ENCODE assay signal across 12 cellular contexts in genomic region chr10:118851062-118852035, GRCh38.
DNase-seq lines count a peak whose midpoint lies in the region; ATAC-seq and TF ChIP-seq lines count a peak whose summit lies in the region.
"Had no signal": no experiment of that assay in that cellular context is flagged by ENCODE, and none has a peak within 500 bp of the region (broad histone marks: within the 10 kb centered on the region; RNA-seq: fewer than 3 reads in every experiment).

No MANE protein-coding gene starts in this region.

- H3K4me3 ChIP-seq in PC-3 (ENCODE audit: low read length) (no peak overlapping the region), smooth muscle cell (no peak overlapping the region), ascending aorta (no peak overlapping the region)
- H3K4me3 ChIP-seq: left ventricle myocardium inferior, skin epidermis had no signal

- H3K9me3 ChIP-seq in PC-3 (ENCODE audit: low read length): no peaks in the 10 kb centered on the region
- no peaks in the 10 kb centered on the region for H3K9me3 ChIP-seq in smooth muscle cell (replicated peaks; ENCODE audit: low read depth)
- H3K9me3 ChIP-seq in ascending aorta: no peaks in the 10 kb centered on the region
- H3K9me3 ChIP-seq: left ventricle myocardium inferior had no signal

- CTCF ChIA-PET in PC-3 (lab: Charles Lee): no interaction called here

- BruUV-seq in PC-3 (replicated peaks; lab: Mats Ljungman, UMichigan): no TSS peak

- H3K27me3 ChIP-seq in PC-3 (ENCODE audit: low read length): no peaks in the 10 kb centered on the region
- no peaks in the 10 kb centered on the region for H3K27me3 ChIP-seq in smooth muscle cell (ENCODE audit: low read depth)
- no peaks in the 10 kb centered on the region for H3K27me3 ChIP-seq in ascending aorta

- no peak for TF ChIP-seq CTCF in PC-3 (conservative IDR thresholded peaks at IDR 0.05; ENCODE audit: low read depth, low read length)
- no peak for TF ChIP-seq CTCF in smooth muscle cell (IDR thresholded peaks at IDR 0.05; ENCODE audit: borderline replicate concordance, insufficient read depth, poor library complexity, severe bottlenecking)
- TF ChIP-seq CTCF in ascending aorta (IDR thresholded peaks at IDR 0.05): no peak

- intact Hi-C loops in PC-3 (cut with micrococcal nuclease) (no loop called here), ascending aorta (cut with DNase I) (no loop called here)

- no peaks in the 10 kb centered on the region for H3K79me2 ChIP-seq in PC-3 (ENCODE audit: low read length)
- no peaks in the 10 kb centered on the region for H3K79me2 ChIP-seq in smooth muscle cell (ENCODE audit: low read depth)

- H3K4me2 ChIP-seq in PC-3 (ENCODE audit: low read length) (no peak overlapping the region), smooth muscle cell (no peak overlapping the region)

- no peaks in the 10 kb centered on the region for H3F3A ChIP-seq in PC-3 (ENCODE audit: low read length, unreplicated experiment)
- no peaks in the 10 kb centered on the region for H3F3A ChIP-seq in smooth muscle cell (ENCODE audit: low read depth)

- H3K9ac ChIP-seq in PC-3 (ENCODE audit: low read length) (no peak overlapping the region), smooth muscle cell (ENCODE audit: low read depth) (no peak overlapping the region)

- H3K36me3 ChIP-seq in PC-3 (ENCODE audit: low read depth, low read length): no peaks in the 10 kb centered on the region
- no peaks in the 10 kb centered on the region for H3K36me3 ChIP-seq in smooth muscle cell (ENCODE audit: low read depth)
- H3K36me3 ChIP-seq in ascending aorta: no peaks in the 10 kb centered on the region
- H3K36me3 ChIP-seq: left ventricle myocardium inferior had no signal

- ATAC-seq in GM19455 (IDR thresholded peaks at IDR 0.05; ENCODE audit: unreplicated experiment) (peak; percentile 61), HG03060 (IDR thresholded peaks at IDR 0.05; ENCODE audit: low read depth, unreplicated experiment) (peak; percentile 51), PC-3 (peak; percentile 82)

- H2AFZ ChIP-seq in PC-3 (ENCODE audit: low read length) (no peak overlapping the region), smooth muscle cell (ENCODE audit: low read depth) (no peak overlapping the region)

- WGBS in smooth muscle cell (ENCODE audit: low lambda C conversion rate): 91% methylated on average over 9 of the region's 9 CpGs

- H3K9me2 ChIP-seq in PC-3 (replicated peaks; ENCODE audit: low read length): no peaks in the 10 kb centered on the region

- H3K4me1 ChIP-seq in PC-3 (ENCODE audit: insufficient read depth, low read length) (peaks cover 9% of the 10 kb centered on the region; the same call in 1 of the 2 replicates), smooth muscle cell (ENCODE audit: low read depth) (no peaks in the 10 kb centered on the region), ascending aorta (no peaks in the 10 kb centered on the region)

- peak; percentile 48 for DNase-seq in CD1c-positive myeloid dendritic cell (ENCODE audit: extremely low spot score)
- peak; percentile 74 for DNase-seq in PC-3
- no peak for DNase-seq in smooth muscle cell (lab: John Stamatoyannopoulos, UW; ENCODE audit: unreplicated experiment)
- no peak for DNase-seq in ascending aorta (ENCODE audit: low spot score in 2 of 2)
- no peak for DNase-seq in GM19238 (ENCODE audit: insufficient read length, low spot score)
- DNase-seq in amniotic stem cell (lab: John Stamatoyannopoulos, UW): no peak
- DNase-seq: NCI-H510A, SIG-M5 had no signal

- H3K27ac ChIP-seq in PC-3 (ENCODE audit: low read length) (no peak overlapping the region), smooth muscle cell (ENCODE audit: low read depth) (no peak overlapping the region), ascending aorta (no peak overlapping the region)
- H3K27ac ChIP-seq: left ventricle myocardium inferior had no signal

- no peaks in the 10 kb centered on the region for H4K20me1 ChIP-seq in PC-3 (ENCODE audit: low read length)
- no peaks in the 10 kb centered on the region for H4K20me1 ChIP-seq in smooth muscle cell (ENCODE audit: low read depth)

- POLR2A ChIA-PET in PC-3 (lab: Charles Lee; ENCODE audit: unreplicated experiment): no interaction called here

Comparison
In these comparisons a context has a peak if more than half of its experiments do, and no peak if none do; other contexts are left out.
1. DNase-seq: peak in CD1c-positive myeloid dendritic cell (single experiment) and PC-3 (single experiment); none in smooth muscle cell (single experiment), ascending aorta (0 of 2), GM19238 (single experiment) and amniotic stem cell (single experiment).
2. Peak in every context shown above with its lines, with median percentiles within 50 percentile points of each other: ATAC-seq.